31 cellular contexts compared by ENCODE assay signal in genomic region chr9:21634951-21635350, GRCh38.
"Had no signal": no experiment of that assay in that cellular context is flagged by ENCODE, and none has a peak within 500 bp of the region (broad histone marks: within the 10 kb centered on the region; RNA-seq: fewer than 3 reads in every experiment).

No MANE protein-coding gene starts in this region.

- H3K4me3 ChIP-seq: cardiac muscle cell, colonic mucosa, esophagus squamous epithelium had no signal

- H3K36me3 Mint-ChIP-seq: activated naive CD4-positive, alpha-beta T cell treated with anti-CD3 and anti-CD28 coated beads, Interleukin-2, amount 10 ng/mL, durations not matched to agents 7 days and 5 days; activated naive CD8-positive, alpha-beta T cell had no signal

- FAIRE-seq: astrocyte, endothelial cell of umbilical vein, frontal cortex had no signal

- ATAC-seq: activated CD4-positive, CD25-positive, alpha-beta regulatory T cell treated with anti-CD3 and anti-CD28 coated beads, Interleukin-2, amount 50 U/mL, for 24 hours; activated CD8-positive, alpha-beta T cell treated with anti-CD3 and anti-CD28 coated beads for 36 hours; T-helper 17 cell had no signal

- H3K4me1 Mint-ChIP-seq: activated B cell treated with CpG ODN at 0.5 μM for 24 hours; activated naive CD4-positive, alpha-beta T cell treated with anti-CD3 and anti-CD28 coated beads, Interleukin-2, amount 10 ng/mL, durations not matched to agents 7 days and 5 days; T-helper 17 cell had no signal

- H3K27me3 ChIP-seq: brain microvascular endothelial cell, cardiac muscle cell, colonic mucosa, esophagus squamous epithelium had no signal

- H3K27me3 Mint-ChIP-seq: activated CD8-positive, alpha-beta T cell treated with anti-CD3 and anti-CD28 coated beads for 36 hours; activated naive CD8-positive, alpha-beta T cell had no signal

- H3K4me3 Mint-ChIP-seq: activated B cell treated with CpG ODN at 0.5 μM for 24 hours; activated CD8-positive, alpha-beta T cell treated with anti-CD3 and anti-CD28 coated beads for 36 hours; activated naive CD4-positive, alpha-beta T cell treated with anti-CD3 and anti-CD28 coated beads, Interleukin-2, amount 10 ng/mL, durations not matched to agents 7 days and 5 days; activated naive CD8-positive, alpha-beta T cell; T-helper 17 cell; T-helper 2 cell treated with Interferon-gamma antibody and Interleukin-4, amounts not matched to agents 5 μg/mL and 100 μg/mL, for 36 hours had no signal

- H3K9me3 Mint-ChIP-seq: activated B cell treated with CpG ODN at 0.5 μM for 24 hours; activated naive CD4-positive, alpha-beta T cell treated with anti-CD3 and anti-CD28 coated beads, Interleukin-2, amount 10 ng/mL, durations not matched to agents 7 days and 5 days; T-helper 2 cell treated with Interferon-gamma antibody and Interleukin-4, amounts not matched to agents 5 μg/mL and 100 μg/mL, for 36 hours had no signal

- H3K4me1 ChIP-seq: colonic mucosa had no signal

- H3K27ac ChIP-seq: brain microvascular endothelial cell, cardiac muscle cell, colonic mucosa, esophagus squamous epithelium, WERI-Rb-1 had no signal

- H3K27ac Mint-ChIP-seq: activated B cell treated with CpG ODN at 0.5 μM for 24 hours; activated CD8-positive, alpha-beta T cell treated with anti-CD3 and anti-CD28 coated beads for 36 hours; activated naive CD4-positive, alpha-beta T cell treated with anti-CD3 and anti-CD28 coated beads, Interleukin-2, amount 10 ng/mL, durations not matched to agents 7 days and 5 days; activated naive CD8-positive, alpha-beta T cell; T-helper 2 cell treated with Interferon-gamma antibody and Interleukin-4, amounts not matched to agents 5 μg/mL and 100 μg/mL, for 36 hours had no signal

- DNase-seq: activated B cell treated with CpG ODN at 0.5 μM for 24 hours; activated CD4-positive, alpha-beta T cell treated with anti-CD3 and anti-CD28 coated beads for 48 hours; activated CD4-positive, alpha-beta T cell treated with anti-CD3 and anti-CD28 coated beads, Interleukin-2, amount 50 U/mL, for 1 hour; activated CD4-positive, alpha-beta T cell treated with anti-CD3 and anti-CD28 coated beads, Interleukin-2, amount 50 U/mL, for 48 hours; activated CD8-positive, alpha-beta memory T cell treated with anti-CD3 and anti-CD28 coated beads for 24 hours; activated CD8-positive, alpha-beta T cell treated with anti-CD3 and anti-CD28 coated beads for 36 hours; activated gamma-delta T cell; activated naive CD4-positive, alpha-beta T cell; activated naive CD4-positive, alpha-beta T cell treated with anti-CD3 and anti-CD28 coated beads, Interleukin-2, amount 10 ng/mL, durations not matched to agents 7 days and 5 days; activated T-cell treated with anti-CD3 and anti-CD28 coated beads, Interleukin-2, amount 50 U/mL, for 48 hours; amniotic stem cell; anterior cingulate cortex; brain microvascular endothelial cell; central memory CD4-positive, alpha-beta T cell; cerebellar nuclear complex; colonic mucosa; effector CD8-positive, alpha-beta T cell; erythroblast; esophagus squamous epithelium; head of caudate nucleus; T-helper 1 cell; T-helper 17 cell; T1000; WERI-Rb-1 had no signal

- H3K9me3 ChIP-seq: colonic mucosa, esophagus squamous epithelium had no signal

- H3K36me3 ChIP-seq: brain microvascular endothelial cell, cardiac muscle cell, colonic mucosa, esophagus squamous epithelium, WERI-Rb-1 had no signal
